ENCODE assay signal across 14 cellular contexts in the genomic region with DNA sequence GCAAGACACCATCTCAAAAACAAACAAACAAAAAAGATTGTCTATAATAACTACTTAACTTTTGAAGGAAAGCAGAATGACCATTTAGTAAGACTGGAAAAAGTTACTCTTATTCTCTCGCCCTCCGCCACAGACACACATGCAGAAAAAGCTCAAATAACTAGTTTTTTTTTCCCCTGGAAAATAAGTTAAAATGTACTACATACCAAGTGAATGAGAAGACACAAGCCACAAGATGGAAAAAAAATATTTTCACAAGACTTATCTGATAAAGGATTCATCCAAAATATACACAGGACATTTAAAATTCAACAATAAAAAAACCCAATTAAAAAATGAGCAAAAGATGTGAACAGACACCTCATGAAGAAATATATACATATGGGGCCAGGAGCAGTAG. TPM values are rescaled to one million over a fixed set of nuclear protein-coding genes. Genes with fewer than 3 reads are reported as not detected.
DNase-seq lines count a peak whose midpoint lies in the region; ATAC-seq and TF ChIP-seq lines count a peak whose summit lies in the region.
"Had no signal": no experiment of that assay in that cellular context is flagged by ENCODE, and none has a peak within 500 bp of the region (broad histone marks: within the 10 kb centered on the region; RNA-seq: fewer than 3 reads in every experiment).

No MANE protein-coding gene starts in this region.

- TF ChIP-seq POLR2A in IMR-90 (IDR thresholded peaks at IDR 0.05; ENCODE audit: low read depth, low read length) = no peak

- H4K5ac ChIP-seq in IMR-90 (ENCODE audit: low read depth, low read length) = no peak overlapping the region

- peaks cover 37 to 60% of the 10 kb centered on the region in 2 experiments for H3K79me1 ChIP-seq in IMR-90 (ENCODE audit: low read depth in 1 of 2, low read length in 2 of 2)

- no peak overlapping the region for H3K56ac ChIP-seq in IMR-90 (ENCODE audit: extremely low read depth, insufficient read depth, low read length)

- H4K20me1 ChIP-seq in IMR-90 (ENCODE audit: insufficient read depth, low read length) = peaks cover 43% of the 10 kb centered on the region

- 0 out of 2 replicates have a peak overlapping the region, but pooled peaks have one; percentile 17 for H2AK5ac ChIP-seq in IMR-90 (ENCODE audit: low read depth, low read length)

- peak overlapping the region; percentile 25; the same call in 1 of the 2 replicates for H3K4me2 ChIP-seq in IMR-90 (ENCODE audit: low read depth, low read length)
- H3K4me2 ChIP-seq: KMS-11 had no signal

- peak overlapping the region in 1 of 2 experiments; percentile 26; a peak in 1 of 4 replicates for H4K8ac ChIP-seq in IMR-90 (ENCODE audit: low read depth in 2 of 2, low read length in 2 of 2)

- CTCF ChIA-PET in IMR-90 (lab: Yijun Ruan, JAX) = interaction anchor here (0.6 kb wide), 1 partner anchor 22 kb away, joined by 3 read pairs; no protein-coding TSS in a partner anchor

- H3K9me1 ChIP-seq in IMR-90 (ENCODE audit: insufficient read depth, low read length) = no peaks in the 10 kb centered on the region; the same call in 1 of the 2 replicates

- H3K9ac ChIP-seq in IMR-90 (ENCODE audit: low read depth, low read length) = no peak overlapping the region
- H3K9ac ChIP-seq: KMS-11 had no signal

- WGBS in IMR-90 (ENCODE audit: extremely low coverage in 2 of 2, insufficient read length in 1 of 2), 2 experiments = no CpG with 5 or more reads among the region's 2 CpGs

- dilution Hi-C loops in IMR-90 (cut with HindIII; ENCODE audit: low sequenced_read_pairs, unreplicated experiment) = no loop called here

- H3K27ac ChIP-seq in IMR-90 (ENCODE audit: insufficient read depth, low read length) (peak overlapping the region; percentile 40; the same call in 1 of the 2 replicates), brain microvascular endothelial cell (peak overlapping the region; percentile 62), left lung (no peak overlapping the region)
- H3K27ac ChIP-seq: KMS-11, stomach had no signal

- no TSS peak for BruUV-seq in IMR-90 (replicated peaks; lab: Mats Ljungman, UMichigan)

- no peak overlapping the region for H2AFZ ChIP-seq in IMR-90 (replicated peaks; ENCODE audit: low read length, poor library complexity)

- no peak overlapping the region; the same call in 1 of the 2 replicates for H2BK20ac ChIP-seq in IMR-90 (ENCODE audit: low read depth, low read length)

- intact Hi-C loops in IMR-90 (cut with micrococcal nuclease) = no loop called here
- intact Hi-C loops in left lung (cut with DNase I) = no loop called here

- H3K18ac ChIP-seq in IMR-90 (ENCODE audit: low read depth, low read length) = peak overlapping the region; percentile 2; the same call in 1 of the 2 replicates

- no peak for TF ChIP-seq CTCF in IMR-90 (conservative IDR thresholded peaks at IDR 0.05; ENCODE audit: low read depth, low read length)
- no peak for TF ChIP-seq CTCF in brain microvascular endothelial cell (IDR thresholded peaks at IDR 0.05; ENCODE audit: low read depth, low read length, missing control alignments)
- TF ChIP-seq CTCF in left lung (IDR thresholded peaks at IDR 0.05) = no peak

- H3K4me1 ChIP-seq in IMR-90 (ENCODE audit: control insufficient read depth, insufficient read depth, low read length) (peaks cover 7% of the 10 kb centered on the region), left lung (peaks cover 15 to 35% of the 10 kb centered on the region in 2 donors)

- H3K9me3 ChIP-seq in IMR-90 (ENCODE audit: control insufficient read depth, insufficient read depth, low read length) (no peaks in the 10 kb centered on the region), left lung (no peaks in the 10 kb centered on the region)
- H3K9me3 ChIP-seq: stomach had no signal

- H3K36me3 ChIP-seq in IMR-90 (ENCODE audit: control insufficient read depth, insufficient read depth, low read length) = no peaks in the 10 kb centered on the region
- no peaks in the 10 kb centered on the region for H3K36me3 ChIP-seq in brain microvascular endothelial cell (replicated peaks)
- H3K36me3 ChIP-seq in left lung = no peaks in the 10 kb centered on the region
- H3K36me3 ChIP-seq: stomach had no signal

- H3K27me3 ChIP-seq in IMR-90 (ENCODE audit: control insufficient read depth, insufficient read depth, low read length) (no peaks in the 10 kb centered on the region), brain microvascular endothelial cell (replicated peaks) (no peaks in the 10 kb centered on the region), left lung (no peaks in the 10 kb centered on the region)
- H3K27me3 ChIP-seq: stomach had no signal

- no peak overlapping the region for H3K23ac ChIP-seq in IMR-90 (ENCODE audit: low read depth, low read length)

- H2AK9ac ChIP-seq in IMR-90 (replicated peaks; ENCODE audit: low read depth, low read length, poor library complexity) = no peak overlapping the region

- H4K91ac ChIP-seq in IMR-90 (ENCODE audit: insufficient read depth, low read depth, low read length) = 0 out of 2 replicates have a peak overlapping the region, but pooled peaks have one; percentile 8

- H3K4me3 ChIP-seq in IMR-90 (ENCODE audit: insufficient read depth, low read depth, low read length) = no peak overlapping the region
- H3K4me3 ChIP-seq in brain microvascular endothelial cell (ENCODE audit: low read depth, low read length) = no peak overlapping the region
- no peak overlapping the region for H3K4me3 ChIP-seq in left lung
- H3K4me3 ChIP-seq: stomach had no signal

- H2BK5ac ChIP-seq in IMR-90 (ENCODE audit: low read depth, low read length, poor library complexity, severe bottlenecking) = no peak overlapping the region

- no peak for TF ChIP-seq RAD21 in IMR-90 (IDR thresholded peaks at IDR 0.05; ENCODE audit: low read length)

- peak overlapping the region; percentile 35; the same call in 1 of the 2 replicates for H2BK120ac ChIP-seq in IMR-90 (ENCODE audit: low read depth, low read length)

- H3K4ac ChIP-seq in IMR-90 (ENCODE audit: low read depth, low read length) = peak overlapping the region; percentile 54; the same call in 1 of the 2 replicates

- H3K14ac ChIP-seq in IMR-90 (replicated peaks; ENCODE audit: low read depth, low read length) = 0 out of 2 replicates have a peak overlapping the region, but pooled peaks have one; percentile 16

- DNase-seq in AG08395 (ENCODE audit: low spot score) = peak; percentile 68
- DNase-seq in IMR-90 = peak; percentile 80
- DNase-seq in brain microvascular endothelial cell = no peak
- DNase-seq in left lung = no peak
- DNase-seq in NCI-H524 (lab: John Stamatoyannopoulos, UW) = no peak
- DNase-seq in NCI-H1930 (lab: John Stamatoyannopoulos, UW) = no peak
- no peak for DNase-seq in T-helper 1 cell
- DNase-seq: activated B cell treated with CpG ODN at 0.5 μM for 24 hours; activated naive CD4-positive, alpha-beta T cell treated with anti-CD3 and anti-CD28 coated beads, Interleukin-2, amount 50 U/mL, for 16 hours; DMS153; OCI-M1; stomach had no signal

- in situ Hi-C loops in IMR-90 (cut with MboI; ENCODE audit: low sequenced_read_pairs) = no loop called here
- in situ Hi-C loops in brain microvascular endothelial cell (cut with HindIII; ENCODE audit: low pct_ligation_motif_present, low sequenced_read_pairs) = no loop called here

- 0 out of 3 replicates have a peak overlapping the region, but pooled peaks have one; percentile 25 for H2BK15ac ChIP-seq in IMR-90 (ENCODE audit: low read depth, low read length)

- ATAC-seq in IMR-90 (ENCODE audit: low read depth) = peak; percentile 38
- peak; percentile 41 for ATAC-seq in left lung
- no peak for ATAC-seq in GM21786 (IDR thresholded peaks at IDR 0.05; ENCODE audit: unreplicated experiment)

- POLR2A ChIA-PET in IMR-90 (lab: Charles Lee; ENCODE audit: unreplicated experiment) = interaction anchor here (0.8 kb wide), 1 partner anchor 30 kb away, joined by 3 read pairs; no protein-coding TSS in a partner anchor

TF ChIP-seq in IMR-90, 13 proteins besides CTCF, POLR2A, EP300 and RAD21:
- no peak for TF ChIP-seq BHLHE40 (IDR thresholded peaks at IDR 0.05; ENCODE audit: low read depth, low read length)
- TF ChIP-seq USF2 (IDR thresholded peaks at IDR 0.05; ENCODE audit: low read depth, low read length) = no peak
- TF ChIP-seq, protein P1, sequence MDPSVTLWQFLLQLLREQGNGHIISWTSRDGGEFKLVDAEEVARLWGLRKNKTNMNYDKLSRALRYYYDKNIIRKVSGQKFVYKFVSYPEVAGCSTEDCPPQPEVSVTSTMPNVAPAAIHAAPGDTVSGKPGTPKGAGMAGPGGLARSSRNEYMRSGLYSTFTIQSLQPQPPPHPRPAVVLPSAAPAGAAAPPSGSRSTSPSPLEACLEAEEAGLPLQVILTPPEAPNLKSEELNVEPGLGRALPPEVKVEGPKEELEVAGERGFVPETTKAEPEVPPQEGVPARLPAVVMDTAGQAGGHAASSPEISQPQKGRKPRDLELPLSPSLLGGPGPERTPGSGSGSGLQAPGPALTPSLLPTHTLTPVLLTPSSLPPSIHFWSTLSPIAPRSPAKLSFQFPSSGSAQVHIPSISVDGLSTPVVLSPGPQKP (IDR thresholded peaks at IDR 0.05; ENCODE audit: borderline replicate concordance, low read depth, low read length) = no peak
- TF ChIP-seq NFE2L2 (IDR thresholded peaks at IDR 0.05; ENCODE audit: low read depth, low read length) = no peak
- TF ChIP-seq MXI1 (IDR thresholded peaks at IDR 0.05; ENCODE audit: borderline replicate concordance, low read depth, low read length) = no peak
- no peak for TF ChIP-seq SMC3 (IDR thresholded peaks at IDR 0.05; ENCODE audit: low read depth, low read length)
- no peak for TF ChIP-seq CHD1 (IDR thresholded peaks at IDR 0.05; ENCODE audit: low read depth, low read length)
- TF ChIP-seq RCOR1 (IDR thresholded peaks at IDR 0.05; ENCODE audit: insufficient replicate concordance, low read length) = no peak
- TF ChIP-seq MAZ (IDR thresholded peaks at IDR 0.05; ENCODE audit: borderline replicate concordance, low read depth, low read length) = no peak
- no peak for TF ChIP-seq CEBPB (IDR thresholded peaks at IDR 0.05; ENCODE audit: low read depth, low read length)
- no peak for TF ChIP-seq MAFK (IDR thresholded peaks at IDR 0.05; ENCODE audit: low read depth, low read length)
- TF ChIP-seq FOS (IDR thresholded peaks at IDR 0.05; ENCODE audit: low read depth, low read length) = no peak
- no peak for TF ChIP-seq RFX5 (IDR thresholded peaks at IDR 0.05; ENCODE audit: low read depth, low read length)

RNA-seq across cellular contexts. Expression of gene NUDT3, which starts 31.9 kb away (rescaled TPM):
- total RNA-seq in IMR-90 (2012; rRNA removed) (17.2 and 21.4 TPM in 2 replicates), left lung (10 to 100 TPM; 21.1 to 27.9 TPM)
- polyA plus RNA-seq in IMR-90 (2012; rRNA removed) = 9.1 and 10.1 TPM in 2 replicates
- 3.8 and 4.5 TPM in 2 replicates for polyA plus RNA-seq in IMR-90 (2012; cell fraction: cytosol; rRNA removed)
- polyA plus RNA-seq in IMR-90 (2012; cell fraction: nucleus; rRNA removed; ENCODE audit: low replicate concordance) = 3.1 and 12.1 TPM in 2 replicates

Comparison
In these comparisons a context has a peak if more than half of its experiments do, and no peak if none do; other contexts are left out.
1. DNase-seq: peak in AG08395 (single experiment) and IMR-90 (single experiment); none in brain microvascular endothelial cell (single experiment), left lung (0 of 2), NCI-H524 (0 of 2), NCI-H1930 (0 of 2) and T-helper 1 cell (0 of 5).
2. H3K27ac ChIP-seq: peak in IMR-90 (single experiment) and brain microvascular endothelial cell (single experiment); none in left lung (0 of 2).